In genomic region chr1:205629751-205630150, GRCh38 we compare ENCODE assay signal across 8 cellular contexts. TPM values are rescaled to one million over a fixed set of nuclear protein-coding genes. Genes with fewer than 3 reads are reported as not detected.
DNase-seq lines count a peak whose midpoint lies in the region; ATAC-seq and TF ChIP-seq lines count a peak whose summit lies in the region.

No MANE protein-coding gene starts in this region.

- H3K36me3 Mint-ChIP-seq in Caco-2 (ENCODE audit: insufficient read depth, unreplicated experiment) (peaks cover 13% of the 10 kb centered on the region), natural killer cell (no peaks in the 10 kb centered on the region)
- H3K36me3 Mint-ChIP-seq in dendritic cell treated with granulocyte-macrophage colony-stimulating factor and Interleukin-4, amounts not matched to agents 40 ng/mL and 50 ng/mL, for 4 days (ENCODE audit: low read depth) = peaks cover 18% of the 10 kb centered on the region

- intact Hi-C loops in Caco-2 (cut with micrococcal nuclease; ENCODE audit: unreplicated experiment) (no loop called here), natural killer cell (cut with micrococcal nuclease) (loop anchor here (5.0 kb wide), 1 partner anchor 342 kb away; no protein-coding TSS in a partner anchor)
- intact Hi-C loops in dendritic cell treated with granulocyte-macrophage colony-stimulating factor and Interleukin-4, amounts not matched to agents 40 ng/mL and 50 ng/mL, for 4 days (cut with micrococcal nuclease) = no loop called here

- peak overlapping the region; percentile 87 for H3K27ac Mint-ChIP-seq in Caco-2 (ENCODE audit: unreplicated experiment)
- H3K27ac Mint-ChIP-seq in dendritic cell treated with granulocyte-macrophage colony-stimulating factor and Interleukin-4, amounts not matched to agents 40 ng/mL and 50 ng/mL, for 4 days = peak overlapping the region; percentile 95
- H3K27ac Mint-ChIP-seq in natural killer cell = peak overlapping the region; percentile 97 to 99

- peaks cover 45% of the 10 kb centered on the region for H4K20me1 ChIP-seq in OCI-LY3 (ENCODE audit: insufficient read depth, low read length)

- peak overlapping the region; percentile 86 for H3K4me3 Mint-ChIP-seq in Caco-2 (ENCODE audit: unreplicated experiment)
- no peak overlapping the region for H3K4me3 Mint-ChIP-seq in dendritic cell treated with granulocyte-macrophage colony-stimulating factor and Interleukin-4, amounts not matched to agents 40 ng/mL and 50 ng/mL, for 4 days
- peak overlapping the region; percentile 97 for H3K4me3 Mint-ChIP-seq in natural killer cell

- CTCF ChIA-PET in Caco-2 (lab: Charles Lee) = no interaction called here

- H3K79me2 ChIP-seq in OCI-LY3 (ENCODE audit: low read length) = peaks cover 63% of the 10 kb centered on the region

- H3K4me1 ChIP-seq in Caco-2 (peaks cover 8% of the 10 kb centered on the region; the same call in 1 of the 2 replicates), OCI-LY3 (ENCODE audit: low read length) (peaks cover 50% of the 10 kb centered on the region)

- POLR2A ChIA-PET in Caco-2 (lab: Charles Lee) = interaction anchor here (0.5 to 0.6 kb wide), 2 partner anchors 16 to 105 kb away, joined by 3 to 4 read pairs; no protein-coding TSS in a partner anchor

- BruUV-seq in Caco-2 (replicated peaks; lab: Mats Ljungman, UMichigan) = no TSS peak

- H3K4me1 Mint-ChIP-seq in Caco-2 (ENCODE audit: low read depth, unreplicated experiment) = peaks cover 6% of the 10 kb centered on the region
- H3K4me1 Mint-ChIP-seq in dendritic cell treated with granulocyte-macrophage colony-stimulating factor and Interleukin-4, amounts not matched to agents 40 ng/mL and 50 ng/mL, for 4 days (ENCODE audit: low read depth) = peaks cover 33% of the 10 kb centered on the region
- H3K4me1 Mint-ChIP-seq in natural killer cell = peaks cover 47 to 58% of the 10 kb centered on the region in 2 donors

- no peak for ATAC-seq in natural killer cell
- ATAC-seq in GM21526 (IDR thresholded peaks at IDR 0.05; ENCODE audit: low FRiP score, unreplicated experiment) = no peak

- H3K4me2 ChIP-seq in OCI-LY3 (ENCODE audit: low read length) = peak overlapping the region; percentile 94

- peak overlapping the region; percentile 91 for H3K9ac ChIP-seq in OCI-LY3 (ENCODE audit: low read length)

- H3K4me3 ChIP-seq in Caco-2 (ENCODE audit: low read depth, low read length) (no peak overlapping the region; the same call in 1 of the 2 replicates), OCI-LY3 (ENCODE audit: low read length) (peak overlapping the region; percentile 90)

- no peak for TF ChIP-seq CTCF in Caco-2 (IDR thresholded peaks at IDR 0.05; ENCODE audit: insufficient read depth in 1 of 2, low read depth in 1 of 2, low read length in 1 of 2, severe bottlenecking in 1 of 2, unreplicated experiment in 1 of 2)
- no peak for TF ChIP-seq CTCF in OCI-LY3 (IDR thresholded peaks at IDR 0.05; ENCODE audit: low read depth, low read length)
- no peak for TF ChIP-seq CTCF in natural killer cell (IDR thresholded peaks at IDR 0.05)

- H3K27me3 ChIP-seq in Caco-2 (replicated peaks; ENCODE audit: control insufficient read depth, insufficient read depth, low read length) (no peaks in the 10 kb centered on the region), OCI-LY3 (ENCODE audit: low read depth, low read length) (no peaks in the 10 kb centered on the region)

- peak overlapping the region; percentile 93 for H3K27ac ChIP-seq in OCI-LY3 (ENCODE audit: low read length)

- H3K27me3 Mint-ChIP-seq in Caco-2 (ENCODE audit: insufficient read depth, unreplicated experiment) (no peaks in the 10 kb centered on the region), natural killer cell (ENCODE audit: low read depth in 2 of 2) (no peaks in the 10 kb centered on the region)
- H3K27me3 Mint-ChIP-seq in dendritic cell treated with granulocyte-macrophage colony-stimulating factor and Interleukin-4, amounts not matched to agents 40 ng/mL and 50 ng/mL, for 4 days = no peaks in the 10 kb centered on the region

- H3K9me3 ChIP-seq in Caco-2 (no peaks in the 10 kb centered on the region), OCI-LY3 (ENCODE audit: insufficient read depth, low read length) (no peaks in the 10 kb centered on the region)

- no peaks in the 10 kb centered on the region for H3K36me3 ChIP-seq in Caco-2 (ENCODE audit: control insufficient read depth, insufficient read depth, low read length)
- peaks cover 26% of the 10 kb centered on the region for H3K36me3 ChIP-seq in OCI-LY3 (replicated peaks; ENCODE audit: low read depth, low read length)

- H3K9me3 Mint-ChIP-seq in Caco-2 (ENCODE audit: unreplicated experiment) (no peaks in the 10 kb centered on the region), natural killer cell (no peaks in the 10 kb centered on the region)
- no peaks in the 10 kb centered on the region for H3K9me3 Mint-ChIP-seq in dendritic cell treated with granulocyte-macrophage colony-stimulating factor and Interleukin-4, amounts not matched to agents 40 ng/mL and 50 ng/mL, for 4 days

- H2AFZ ChIP-seq in OCI-LY3 (ENCODE audit: low read depth, low read length) = no peak overlapping the region

- DNase-seq in Caco-2 (no peak), natural killer cell (no peak), SW480 (ENCODE audit: low spot score) (no peak), NCI-H524 treated with DMSO at 0.1 percent for 48 hours (lab: John Stamatoyannopoulos, UW) (no peak), NOMO-1 treated with dmso at 0.1 percent for 144 hours (lab: John Stamatoyannopoulos, UW; ENCODE audit: unreplicated experiment) (no peak)

RNA-seq across cellular contexts. Expression of gene ELK4, which starts 2.1 kb away (rescaled TPM):
- total RNA-seq in Caco-2 (2022) = 14.4 and 16.9 TPM in 2 replicates
- total RNA-seq in natural killer cell = 100 to 1,000 TPM; 107 to 155 (median 139) TPM

RNA-seq across cellular contexts. Expression of gene SLC45A3, which starts 50.6 kb away (rescaled TPM):
- total RNA-seq in Caco-2 (2022) (5.5 TPM in 2 replicates), natural killer cell (10 to 100 TPM in 1 of 3 donors, 1 to 10 TPM in 1, under 1 TPM in 1; 0.31 to 28.8 (median 1.8) TPM)
